In genomic region chr2:113888641-113889470, GRCh38 we compare ENCODE assay signal across 8 cellular contexts. TPM values are rescaled to one million over a fixed set of nuclear protein-coding genes. Genes with fewer than 3 reads are reported as not detected.
DNase-seq lines count a peak whose midpoint lies in the region; ATAC-seq, FAIRE-seq and TF ChIP-seq lines count a peak whose summit lies in the region.

No MANE protein-coding gene starts in this region.

- TF ChIP-seq CTCF in GM12878 (IDR thresholded peaks at IDR 0.05 in 2 of 3, conservative IDR thresholded peaks at IDR 0.05 in 1 of 3; ENCODE audit: control insufficient read depth in 2 of 3, extremely low read depth in 1 of 3, insufficient read depth in 1 of 3, low read depth in 3 of 3, low read length in 3 of 3) (no peak), HepG2 (CRISPR knock-in tag; IDR thresholded peaks at IDR 0.05) (no peak)

- POLR2A ChIA-PET in activated CD4-positive, alpha-beta T cell treated with anti-CD3 and anti-CD28 coated beads for 36 hours (lab: Charles Lee): interaction anchor here (0.8 to 2.2 kb wide), 3 partner anchors 12 to 132 kb away, joined by 4 to 21 read pairs (median 16); partner anchors contain the start of gene SLC35F5
- POLR2A ChIA-PET in GM12878 (lab: Charles Lee): interaction anchor here (0.6 to 1.8 kb wide), 8 partner anchors 8 to 132 kb away, joined by 3 to 8 read pairs (median 4); partner anchors contain the start of gene SLC35F5
- POLR2A ChIA-PET in HepG2 (lab: Yijun Ruan, JAX): interaction anchor here (0.5 to 4.8 kb wide), 11 partner anchors 11 to 132 kb away, joined by 3 to 79 read pairs (median 5); partner anchors contain the start of gene SLC35F5

- no peaks in the 10 kb centered on the region for H3K27me3 Mint-ChIP-seq in activated CD4-positive, alpha-beta T cell treated with anti-CD3 and anti-CD28 coated beads for 36 hours

- SMC1A ChIA-PET in GM12878 (lab: Charles Lee; ENCODE audit: uncharacterized antibody, unreplicated experiment): interaction anchor here (0.6 to 11.1 kb wide), 11 partner anchors 9 to 146 kb away, joined by 3 to 189 read pairs (median 4); no protein-coding TSS in a partner anchor

- H3K36me3 ChIP-seq in GM12878 (ENCODE audit: control insufficient read depth in 2 of 2, insufficient read depth in 2 of 2, low read length in 1 of 2): no peaks in the 10 kb centered on the region
- no peaks in the 10 kb centered on the region for H3K36me3 ChIP-seq in HepG2 (replicated peaks in 1 of 2; ENCODE audit: control insufficient read depth in 1 of 2, insufficient read depth in 2 of 2, low read length in 2 of 2)
- no peaks in the 10 kb centered on the region for H3K36me3 ChIP-seq in thymus (ENCODE audit: control insufficient read depth, insufficient read depth)

- no peak overlapping the region for H2AFZ ChIP-seq in GM12878 (ENCODE audit: control insufficient read depth, low read depth, low read length)
- peak overlapping the region; percentile 60 for H2AFZ ChIP-seq in HepG2 (ENCODE audit: low read length)

- peak overlapping the region; percentile 100 for H3K27ac ChIP-seq in GM12878 (ENCODE audit: control insufficient read depth, insufficient read depth)
- H3K27ac ChIP-seq in HepG2 (ENCODE audit: extremely low read length, insufficient read depth, low read length): peak overlapping the region; percentile 94
- peak overlapping the region; percentile 90 for H3K27ac ChIP-seq in thymus (ENCODE audit: low read depth)

- peak overlapping the region; percentile 71 for H3K9ac ChIP-seq in GM12878 (ENCODE audit: control insufficient read depth, insufficient read depth, low read length)
- H3K9ac ChIP-seq in HepG2 (ENCODE audit: insufficient read depth, low read depth, low read length): peak overlapping the region; percentile 85

- peak overlapping the region; percentile 94 for H3K4me3 Mint-ChIP-seq in activated CD4-positive, alpha-beta T cell treated with anti-CD3 and anti-CD28 coated beads for 36 hours

- under 1% methylated on average over 14 of the region's 14 CpGs for WGBS in GM12878 (ENCODE audit: insufficient coverage, insufficient replicate concordance, low lambda C conversion rate, missing lambda C conversion rate)
- WGBS in HepG2 (ENCODE audit: low lambda C conversion rate): 51% methylated on average over 14 of the region's 14 CpGs
- WGBS in thymus: 45% methylated on average over 14 of the region's 14 CpGs

- intact Hi-C loops in activated CD4-positive, alpha-beta T cell treated with anti-CD3 and anti-CD28 coated beads for 36 hours (cut with DNase I, micrococcal nuclease): loop anchor here (1.0 to 5.0 kb wide), 6 partner anchors 12 to 197 kb away; partner anchors contain the start of gene SLC35F5 (in 2 of the 2)
- intact Hi-C loops in GM12878 (cut with micrococcal nuclease; ENCODE audit: unreplicated experiment) (loop anchor here (5.0 kb wide), 2 partner anchors 42 to 197 kb away; no protein-coding TSS in a partner anchor), HepG2 (cut with micrococcal nuclease; ENCODE audit: unreplicated experiment) (loop anchor here (1.0 to 5.0 kb wide), 3 partner anchors 12 to 663 kb away; no protein-coding TSS in a partner anchor)

- TF ChIP-seq RAD21 in GM12878 (IDR thresholded peaks at IDR 0.05; ENCODE audit: insufficient read depth, low read depth, low read length) (no peak), HepG2 (CRISPR knock-in tag; IDR thresholded peaks at IDR 0.05) (no peak)

- ATAC-seq in activated CD4-positive, alpha-beta T cell treated with anti-CD3 and anti-CD28 coated beads for 36 hours: no peak
- no peak for ATAC-seq in GM12878
- no peak for ATAC-seq in HepG2

- peaks cover 59% of the 10 kb centered on the region for H3K4me1 Mint-ChIP-seq in activated CD4-positive, alpha-beta T cell treated with anti-CD3 and anti-CD28 coated beads for 36 hours

- CTCF ChIA-PET in activated CD4-positive, alpha-beta T cell treated with anti-CD3 and anti-CD28 coated beads for 36 hours (lab: Charles Lee): interaction anchor here (0.6 to 1.5 kb wide), 7 partner anchors 10 to 287 kb away, joined by 3 to 8 read pairs (median 3); partner anchors contain the start of gene SLC35F5
- CTCF ChIA-PET in GM12878 (lab: Yijun Ruan, JAX) (interaction anchor here (0.9 to 3.8 kb wide), 6 partner anchors 9 to 189 kb away, joined by 3 to 25 read pairs (median 3); no protein-coding TSS in a partner anchor), HepG2 (lab: Yijun Ruan, JAX; ENCODE audit: low intra/inter-chr PET ratio, low total read pairs) (no interaction called here)

- H3K9me3 Mint-ChIP-seq in activated CD4-positive, alpha-beta T cell treated with anti-CD3 and anti-CD28 coated beads for 36 hours (ENCODE audit: low read depth): no peaks in the 10 kb centered on the region

- H3K9me3 ChIP-seq in GM12878 (replicated peaks; ENCODE audit: control insufficient read depth, insufficient read depth, low read length): no peaks in the 10 kb centered on the region
- H3K9me3 ChIP-seq in HepG2 (ENCODE audit: low read length): no peaks in the 10 kb centered on the region
- no peaks in the 10 kb centered on the region for H3K9me3 ChIP-seq in thymus (ENCODE audit: control insufficient read depth)

- no peak for FAIRE-seq in GM12878 (lab: Jason Lieb, UNC)
- FAIRE-seq in HepG2 (lab: Jason Lieb, UNC): peak; percentile 18

- in situ Hi-C loops in GM12878 (cut with MboI): loop anchor here (5.0 kb wide), 1 partner anchor 132 kb away; the partner anchor contains the start of gene SLC35F5
- in situ Hi-C loops in HepG2 (cut with HindIII; ENCODE audit: extremely low pct_ligation_motif_present, low pct_unique_long_range_greater_than_20kb): loop anchor here (5.0 kb wide), 1 partner anchor 132 kb away; the partner anchor contains the start of gene SLC35F5

- H3K79me2 ChIP-seq in GM12878 (ENCODE audit: control insufficient read depth, insufficient read depth, low read length): peaks cover 76% of the 10 kb centered on the region
- peaks cover 44% of the 10 kb centered on the region for H3K79me2 ChIP-seq in HepG2 (ENCODE audit: insufficient read depth, low read length)

- no peak for DNase-seq in activated CD4-positive, alpha-beta T cell treated with anti-CD3 and anti-CD28 coated beads for 36 hours
- no peak for DNase-seq in activated CD4-positive, alpha-beta T cell treated with anti-CD3 and anti-CD28 coated beads for 1 hour
- no peak for DNase-seq in GM12878 (ENCODE audit: low read depth, low spot score)
- no peak for DNase-seq in HepG2 (ENCODE audit: low spot score)
- no peak for DNase-seq in amygdala (lab: John Stamatoyannopoulos, UW)
- no peak for DNase-seq in activated CD4-positive, CD25-positive, alpha-beta regulatory T cell treated with anti-CD3 and anti-CD28 coated beads, Interleukin-2, amount 50 U/mL, for 72 hours
- no peak for DNase-seq in activated CD4-positive, alpha-beta T cell treated with anti-CD3 and anti-CD28 coated beads, Interleukin-2, amount 50 U/mL, for 48 hours

- H4K20me1 ChIP-seq in GM12878 (ENCODE audit: control insufficient read depth, insufficient read depth) (no peaks in the 10 kb centered on the region), HepG2 (ENCODE audit: insufficient read depth, low read length) (0 out of 2 replicates have a peak, but pooled peaks cover 3% of the 10 kb centered on the region)

- TF ChIP-seq POLR2A in GM12878 (IDR thresholded peaks at IDR 0.05; ENCODE audit: low read depth, low read length) (no peak), HepG2 (IDR thresholded peaks at IDR 0.05; ENCODE audit: insufficient read depth in 1 of 2, low read depth in 2 of 2, low read length in 2 of 2) (no peak)

- peaks cover 63% of the 10 kb centered on the region for H3K36me3 Mint-ChIP-seq in activated CD4-positive, alpha-beta T cell treated with anti-CD3 and anti-CD28 coated beads for 36 hours (ENCODE audit: low read depth)

- TSS peak; percentile 80 for BruUV-seq in GM12878 (replicated peaks; lab: Mats Ljungman, UMichigan)
- BruUV-seq in HepG2 (replicated peaks; lab: Mats Ljungman, UMichigan): TSS peak; percentile 88

- H3K4me3 ChIP-seq in GM12878 (peak overlapping the region; percentile 90), HepG2 (replicated peaks in 1 of 3; ENCODE audit: insufficient read depth in 1 of 3, low read depth in 2 of 3, low read length in 3 of 3) (peak overlapping the region; percentile 66 to 96 (median 76)), thymus (ENCODE audit: low read length) (peak overlapping the region; percentile 100)

- RAD21 ChIA-PET in GM12878 (lab: Charles Lee; ENCODE audit: unreplicated experiment): interaction anchor here (0.5 to 3.1 kb wide), 10 partner anchors 8 to 704 kb away, joined by 3 to 17 read pairs (median 4); partner anchors contain the start of gene SLC35F5

- H3K4me1 ChIP-seq in GM12878 (ENCODE audit: control insufficient read depth, insufficient read depth, low read length) (peaks cover 3% of the 10 kb centered on the region), HepG2 (ENCODE audit: insufficient read depth, low read length) (peaks cover 54% of the 10 kb centered on the region), thymus (ENCODE audit: control insufficient read depth, insufficient read depth, low read length) (peaks cover 27% of the 10 kb centered on the region)

- TF ChIP-seq EP300 in GM12878 (IDR thresholded peaks at IDR 0.05; ENCODE audit: borderline replicate concordance in 1 of 2, control insufficient read depth in 1 of 2, low read depth in 2 of 2, low read length in 2 of 2) (no peak), HepG2 (IDR thresholded peaks at IDR 0.05; ENCODE audit: low read depth in 2 of 2, low read length in 2 of 2) (no peak), HepG2 (CRISPR knock-in tag; IDR thresholded peaks at IDR 0.05; ENCODE audit: borderline replicate concordance) (no peak)

- H3K4me2 ChIP-seq in GM12878 (ENCODE audit: control insufficient read depth, insufficient read depth) (peak overlapping the region; percentile 76), HepG2 (ENCODE audit: low read depth, low read length) (peak overlapping the region; percentile 66)

- H3K27me3 ChIP-seq in GM12878 (replicated peaks in 1 of 2; ENCODE audit: control insufficient read depth in 2 of 2, insufficient read depth in 2 of 2, low read length in 1 of 2) (no peaks in the 10 kb centered on the region), HepG2 (ENCODE audit: control insufficient read depth in 1 of 2, insufficient read depth in 2 of 2, low read length in 2 of 2) (no peaks in the 10 kb centered on the region; a peak in 1 of 5 replicates), thymus (ENCODE audit: control insufficient read depth, insufficient read depth) (no peaks in the 10 kb centered on the region)

- H3K27ac Mint-ChIP-seq in activated CD4-positive, alpha-beta T cell treated with anti-CD3 and anti-CD28 coated beads for 36 hours: peak overlapping the region; percentile 94

RNA-seq across cellular contexts. Expression of gene ACTR3, which starts 1.0 kb away (rescaled TPM):
- 100 to 1,000 TPM; 495 to 583 TPM for total RNA-seq in activated CD4-positive, alpha-beta T cell treated with anti-CD3 and anti-CD28 coated beads for 36 hours
- total RNA-seq in GM12878 (2013; cell fraction: nucleolus; rRNA removed): 253 and 258 TPM in 2 replicates
- total RNA-seq in GM12878 (2014; rRNA removed) (371 and 391 TPM in 2 replicates), GM12878 (2014; rRNA removed; fragmentation: Illumina TruSeq; extraction: Trizol) (433 and 438 TPM in 2 replicates), GM12878 (2021) (569 and 578 TPM in 2 replicates), HepG2 (2016; rRNA removed; fragmentation: Illumina TruSeq; extraction: Trizol) (225 and 321 TPM in 2 replicates)
- polyA plus RNA-seq in GM12878 (2011; ENCODE audit: low read depth): 153 TPM
- polyA plus RNA-seq in GM12878 (2011; rRNA removed) (532 and 757 TPM in 2 replicates), GM12878 (2014; fragmentation: Illumina TruSeq; extraction: Trizol) (496 and 646 TPM in 2 replicates), GM12878 (2014; fragmentation: Nextera tagmentation; extraction: Ambion mirVana) (10 to 100 TPM; 79.1 to 99.1 TPM), GM12878 (2014; rRNA removed) (446 and 466 TPM in 2 replicates), GM12878 (2016; fragmentation: Nextera tagmentation; extraction: Ambion mirVana) (100 to 1,000 TPM; 608 to 616 TPM), HepG2 (2011; rRNA removed) (97.1 and 123 TPM in 2 replicates), thymus (119 TPM)
- polyA plus RNA-seq in GM12878 (2011; cell fraction: cytosol; rRNA removed): 223 and 243 TPM in 2 replicates
- 160 and 218 TPM in 2 replicates for polyA plus RNA-seq in GM12878 (2011; cell fraction: nucleus; rRNA removed)
- polyA plus RNA-seq in GM12878 (2012): 205 and 244 TPM in 2 replicates
- 390 and 647 TPM in 2 replicates for polyA minus RNA-seq in GM12878 (2011; rRNA and poly(A)+ RNA removed)
- 245 and 247 TPM in 2 replicates for polyA minus RNA-seq in GM12878 (2011; cell fraction: cytosol; rRNA and poly(A)+ RNA removed)
- polyA minus RNA-seq in GM12878 (2011; cell fraction: nucleus; rRNA and poly(A)+ RNA removed): 91.0 and 178 TPM in 2 replicates
- total RNA-seq in HepG2 (2016; cell fraction: cytosol; rRNA removed; fragmentation: Illumina TruSeq; extraction: Trizol; ENCODE audit: low read depth): 18.8 and 19.5 TPM in 2 replicates
- 228 and 315 TPM in 2 replicates for total RNA-seq in HepG2 (2016; cell fraction: insoluble cytoplasmic fraction; rRNA removed; fragmentation: Illumina TruSeq; extraction: Trizol)
- 52.2 and 56.6 TPM in 2 replicates for total RNA-seq in HepG2 (2016; cell fraction: membrane; rRNA removed; fragmentation: Illumina TruSeq; extraction: Trizol)
- total RNA-seq in HepG2 (2016; cell fraction: nucleus; rRNA removed; fragmentation: Illumina TruSeq; extraction: Trizol): 127 and 131 TPM in 2 replicates
- polyA plus RNA-seq in HepG2 (2011; cell fraction: cytosol; rRNA removed): 60.4 and 86.6 TPM in 2 replicates
- 31.1 and 37.9 TPM in 2 replicates for polyA plus RNA-seq in HepG2 (2011; cell fraction: nucleus; rRNA removed)
- 118 and 123 TPM in 2 replicates for polyA plus RNA-seq in HepG2 (2012)
- 12.9 and 14.5 TPM in 2 replicates for polyA plus RNA-seq in HepG2 (2016; cell fraction: cytosol; fragmentation: Illumina TruSeq; extraction: Trizol; ENCODE audit: low read depth)
- polyA plus RNA-seq in HepG2 (2016; cell fraction: insoluble cytoplasmic fraction; fragmentation: Illumina TruSeq; extraction: Trizol; ENCODE audit: low read depth): 250 and 264 TPM in 2 replicates
- polyA plus RNA-seq in HepG2 (2016; cell fraction: membrane; fragmentation: Illumina TruSeq; extraction: Trizol; ENCODE audit: low read depth): 26.5 and 26.8 TPM in 2 replicates
- polyA plus RNA-seq in HepG2 (2016; cell fraction: nucleus; fragmentation: Illumina TruSeq; extraction: Trizol; ENCODE audit: insufficient read depth, low read depth): 96.6 and 101 TPM in 2 replicates
- polyA minus RNA-seq in HepG2 (2011; rRNA and poly(A)+ RNA removed; ENCODE audit: low replicate concordance): 74.5 and 227 TPM in 2 replicates
- 198 and 203 TPM in 2 replicates for polyA minus RNA-seq in HepG2 (2011; cell fraction: cytosol; rRNA and poly(A)+ RNA removed)
- polyA minus RNA-seq in HepG2 (2011; cell fraction: nucleus; rRNA and poly(A)+ RNA removed): 201 and 233 TPM in 2 replicates
